In the genomic region with DNA sequence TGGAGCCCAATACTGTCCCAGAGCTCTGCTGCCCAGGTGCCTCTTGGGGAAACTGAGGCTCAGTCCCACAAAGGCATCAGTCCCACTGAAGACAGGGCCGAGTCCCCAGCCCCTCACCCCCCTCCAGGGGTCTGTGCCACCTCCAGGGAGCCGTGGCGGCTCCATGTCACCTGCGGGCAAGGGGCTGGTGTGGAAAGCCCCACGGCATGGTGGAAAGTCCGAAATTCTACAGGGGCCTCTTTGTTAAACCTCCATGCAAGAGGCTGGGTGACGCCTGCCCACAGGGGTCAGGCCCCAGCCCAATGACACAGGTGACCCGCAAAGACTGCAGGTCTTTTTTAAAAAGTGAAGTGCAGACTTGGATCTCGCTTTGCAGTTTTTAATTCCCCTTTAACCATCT, we compare ENCODE assay signal across 13 cellular contexts. TPM values are rescaled to one million over a fixed set of nuclear protein-coding genes. Genes with fewer than 3 reads are reported as not detected.
DNase-seq lines count a peak whose midpoint lies in the region; TF ChIP-seq lines count a peak whose summit lies in the region.
"Had no signal": no experiment of that assay in that cellular context is flagged by ENCODE, and none has a peak within 500 bp of the region (broad histone marks: within the 10 kb centered on the region; RNA-seq: fewer than 3 reads in every experiment).

No MANE protein-coding gene starts in this region.

- intact Hi-C loops in mammary epithelial cell (cut with micrococcal nuclease), result no loop called here

- H3F3A ChIP-seq in neural progenitor cell (ENCODE audit: low read depth), result peaks cover 15% of the 10 kb centered on the region

- H4K20me1 ChIP-seq in neural progenitor cell (ENCODE audit: low read depth) (peaks cover 21% of the 10 kb centered on the region), mammary epithelial cell (ENCODE audit: insufficient read depth, low read length) (no peaks in the 10 kb centered on the region)

- H3K4me3 Mint-ChIP-seq in endodermal cell, result no peak overlapping the region
- no peak overlapping the region for H3K4me3 Mint-ChIP-seq in neural progenitor cell
- H3K4me3 Mint-ChIP-seq: CD4-positive, CD25-positive, alpha-beta regulatory T cell had no signal

- H3K4me1 Mint-ChIP-seq in endodermal cell, result peaks cover 27% of the 10 kb centered on the region
- peaks cover 26% of the 10 kb centered on the region for H3K4me1 Mint-ChIP-seq in neural progenitor cell

- H3K36me3 Mint-ChIP-seq in endodermal cell (ENCODE audit: low read depth), result no peaks in the 10 kb centered on the region
- no peaks in the 10 kb centered on the region for H3K36me3 Mint-ChIP-seq in neural progenitor cell
- H3K36me3 Mint-ChIP-seq: CD4-positive, CD25-positive, alpha-beta regulatory T cell had no signal

- peak overlapping the region; percentile 51 for H3K9ac ChIP-seq in NT2/D1 (ENCODE audit: insufficient read length, low read depth)
- H3K9ac ChIP-seq in endodermal cell (ENCODE audit: extremely low read depth, low read length, poor library complexity, severe bottlenecking), result peak overlapping the region; percentile 47
- H3K9ac ChIP-seq in neural progenitor cell, result no peak overlapping the region
- H3K9ac ChIP-seq in mammary epithelial cell (ENCODE audit: insufficient read depth, low read length), result no peak overlapping the region
- H3K9ac ChIP-seq: GM23248 had no signal

- H3K9me3 ChIP-seq in NT2/D1 (ENCODE audit: insufficient read depth, low read length) (no peaks in the 10 kb centered on the region), endodermal cell (ENCODE audit: control insufficient read depth, low read length) (no peaks in the 10 kb centered on the region), neural progenitor cell (ENCODE audit: low read depth) (no peaks in the 10 kb centered on the region), mammary epithelial cell (replicated peaks; ENCODE audit: insufficient read depth, low read length) (no peaks in the 10 kb centered on the region)
- H3K9me3 ChIP-seq: A549, BE2C had no signal

- in situ Hi-C loops in mammary epithelial cell (cut with MboI; ENCODE audit: low sequenced_read_pairs in 2 of 2), result no loop called here

- H3K79me2 ChIP-seq in neural progenitor cell (ENCODE audit: low read depth) (no peaks in the 10 kb centered on the region), mammary epithelial cell (ENCODE audit: insufficient read depth, low read length) (no peaks in the 10 kb centered on the region)

- H3K27me3 Mint-ChIP-seq in endodermal cell (ENCODE audit: insufficient read depth) (peaks cover 4% of the 10 kb centered on the region), neural progenitor cell (ENCODE audit: insufficient read depth, low read depth) (peaks cover 14% of the 10 kb centered on the region)

- H2AFZ ChIP-seq in neural progenitor cell (replicated peaks) (no peak overlapping the region), mammary epithelial cell (ENCODE audit: low read depth, low read length) (no peak overlapping the region)
- H2AFZ ChIP-seq: GM23248 had no signal

- H3K27me3 ChIP-seq in NT2/D1 (ENCODE audit: insufficient read depth, insufficient read length) (no peaks in the 10 kb centered on the region), endodermal cell (ENCODE audit: control insufficient read depth, insufficient read depth, low read length, poor library complexity, severe bottlenecking) (no peaks in the 10 kb centered on the region), neural progenitor cell (peaks cover 71% of the 10 kb centered on the region), mammary epithelial cell (ENCODE audit: insufficient read depth, low read length) (peaks cover 3% of the 10 kb centered on the region)
- H3K27me3 ChIP-seq: BE2C had no signal

- dilution Hi-C loops in mammary epithelial cell (cut with HindIII; ENCODE audit: low sequenced_read_pairs), result no loop called here

- H3K27ac Mint-ChIP-seq in endodermal cell, result peak overlapping the region; percentile 91
- H3K27ac Mint-ChIP-seq in neural progenitor cell, result peak overlapping the region; percentile 29
- H3K27ac Mint-ChIP-seq: CD4-positive, CD25-positive, alpha-beta regulatory T cell had no signal

- TF ChIP-seq CTCF in endodermal cell (conservative IDR thresholded peaks at IDR 0.05) (no peak), neural progenitor cell (IDR thresholded peaks at IDR 0.05) (no peak), mammary epithelial cell (conservative IDR thresholded peaks at IDR 0.05 in 1 of 2, IDR thresholded peaks at IDR 0.05 in 1 of 2; ENCODE audit: extremely low read depth in 1 of 2, insufficient read depth in 1 of 2, low read depth in 1 of 2, low read length in 2 of 2) (no peak)

- no peak for DNase-seq in NT2/D1 (ENCODE audit: low read depth, low spot score)
- no peak for DNase-seq in endodermal cell
- no peak for DNase-seq in neural progenitor cell (ENCODE audit: low spot score)
- no peak for DNase-seq in kidney glomerular epithelial cell (lab: John Stamatoyannopoulos, UW)
- DNase-seq in mammary epithelial cell, result no peak
- DNase-seq in NCI-H2081 treated with DMSO at 0.1 percent for 48 hours (lab: John Stamatoyannopoulos, UW), result no peak
- DNase-seq: BE2C; CD4-positive, CD25-positive, alpha-beta regulatory T cell; DMS53; GF-D8; GM23248 had no signal

- H3K4me2 ChIP-seq in neural progenitor cell (no peak overlapping the region), mammary epithelial cell (ENCODE audit: insufficient read depth, low read depth, low read length) (no peak overlapping the region)
- H3K4me2 ChIP-seq: A549 had no signal

- H3K4me1 ChIP-seq in NT2/D1 (ENCODE audit: insufficient read depth, insufficient read length), result peaks cover 46% of the 10 kb centered on the region
- H3K4me1 ChIP-seq in endodermal cell (ENCODE audit: control insufficient read depth, insufficient read depth, low read length), result peaks cover 24% of the 10 kb centered on the region
- H3K4me1 ChIP-seq in neural progenitor cell, result peaks cover 21% of the 10 kb centered on the region
- H3K4me1 ChIP-seq in mammary epithelial cell (ENCODE audit: insufficient read depth, low read length), result no peaks in the 10 kb centered on the region
- H3K4me1 ChIP-seq: A549, BE2C had no signal

- H3K4me3 ChIP-seq in NT2/D1 (ENCODE audit: insufficient read length, low read depth) (no peak overlapping the region), endodermal cell (ENCODE audit: low read length) (no peak overlapping the region), neural progenitor cell (no peak overlapping the region), mammary epithelial cell (replicated peaks in 1 of 3; ENCODE audit: insufficient read depth in 1 of 3, low read depth in 2 of 3, low read length in 3 of 3) (no peak overlapping the region)
- H3K4me3 ChIP-seq: A549, GM23248 had no signal

- H3K36me3 ChIP-seq in NT2/D1 (ENCODE audit: insufficient read depth, insufficient read length, low read length) (no peaks in the 10 kb centered on the region), endodermal cell (ENCODE audit: control insufficient read depth, insufficient read depth, low read length) (no peaks in the 10 kb centered on the region), neural progenitor cell (no peaks in the 10 kb centered on the region), mammary epithelial cell (ENCODE audit: insufficient read depth, low read length) (no peaks in the 10 kb centered on the region)
- H3K36me3 ChIP-seq: BE2C had no signal

- WGBS in endodermal cell (ENCODE audit: insufficient coverage in 1 of 2, insufficient read length in 1 of 2), 2 experiments, result 93 to 96% methylated on average over 3 to 9 of the region's 9 CpGs
- 86% methylated on average over 5 of the region's 9 CpGs for WGBS in mammary epithelial cell (ENCODE audit: low coverage, missing lambda C conversion rate)

- BruUV-seq in mammary epithelial cell (replicated peaks; lab: Mats Ljungman, UMichigan), result no TSS peak

- CTCF ChIA-PET in mammary epithelial cell (lab: Charles Lee; ENCODE audit: low non-redundant PET), result no interaction called here

- no peak overlapping the region for H3K27ac ChIP-seq in endodermal cell (ENCODE audit: low read depth, low read length)
- no peak overlapping the region for H3K27ac ChIP-seq in neural progenitor cell
- no peak overlapping the region for H3K27ac ChIP-seq in mammary epithelial cell (ENCODE audit: insufficient read depth, low read depth, low read length)
- H3K27ac ChIP-seq: A549, GM23248 had no signal

- H3K9me3 Mint-ChIP-seq in endodermal cell (no peaks in the 10 kb centered on the region), neural progenitor cell (no peaks in the 10 kb centered on the region)
- H3K9me3 Mint-ChIP-seq: CD4-positive, CD25-positive, alpha-beta regulatory T cell had no signal

RNA-seq across cellular contexts. Expression of gene AIRE, which starts 3.3 kb away (rescaled TPM):
- total RNA-seq in endodermal cell (1 to 10 TPM; 1.2 to 2.7 TPM), neural progenitor cell (ENCODE audit: low replicate concordance) (not detected in 2 replicates), mammary epithelial cell (not detected)
- polyA plus RNA-seq in endodermal cell (2013, experiment 1 of 2), result 0.57 TPM
- 0.46 TPM for polyA plus RNA-seq in endodermal cell (2013, experiment 2 of 2)
- not detected for polyA plus RNA-seq in mammary epithelial cell
- not detected for polyA minus RNA-seq in mammary epithelial cell
- total RNA-seq: GM23248 had no signal
- polyA plus RNA-seq: A549, AG04450, GM23248 had no signal

RNA-seq across cellular contexts. Expression of gene PFKL, which starts 17.5 kb away (rescaled TPM):
- 100 to 1,000 TPM; 195 to 198 TPM for total RNA-seq in endodermal cell
- polyA plus RNA-seq in endodermal cell (2013, experiment 1 of 2), result 97.2 TPM
- polyA plus RNA-seq in endodermal cell (2013, experiment 2 of 2), result 95.3 TPM
- 48.7 and 126 TPM in 2 replicates for total RNA-seq in neural progenitor cell (ENCODE audit: low replicate concordance)
- total RNA-seq in mammary epithelial cell, result 100 to 1,000 TPM; 113 to 142 TPM
- polyA plus RNA-seq in mammary epithelial cell, result 126 TPM
- polyA minus RNA-seq in mammary epithelial cell, result 76.0 TPM

RNA-seq across cellular contexts. Expression of gene DNMT3L, which starts 20.7 kb away (rescaled TPM):
- total RNA-seq in endodermal cell, result 1 to 10 TPM in 1 of 2 donors, not detected in 1; 1.3 TPM
- 0.53 TPM for polyA plus RNA-seq in endodermal cell (2013, experiment 1 of 2)
- polyA plus RNA-seq in endodermal cell (2013, experiment 2 of 2), result not detected
- total RNA-seq in neural progenitor cell (ENCODE audit: low replicate concordance), result not detected in 2 replicates
- not detected for total RNA-seq in mammary epithelial cell
- polyA plus RNA-seq in mammary epithelial cell, result not detected
- polyA minus RNA-seq in mammary epithelial cell, result not detected
- total RNA-seq: CD4-positive, CD25-positive, alpha-beta regulatory T cell; GM23248 had no signal
- polyA plus RNA-seq: A549; AG04450; CD4-positive, CD25-positive, alpha-beta regulatory T cell; GM23248 had no signal

RNA-seq across cellular contexts. Expression of gene ICOSLG, which starts 41.6 kb away (rescaled TPM):
- 1 to 10 TPM; 5.3 to 5.8 TPM for total RNA-seq in endodermal cell
- 1.9 TPM for polyA plus RNA-seq in endodermal cell (2013, experiment 1 of 2)
- 1.1 TPM for polyA plus RNA-seq in endodermal cell (2013, experiment 2 of 2)
- 0.22 and 0.25 TPM in 2 replicates for total RNA-seq in neural progenitor cell (ENCODE audit: low replicate concordance)
- 1 to 10 TPM; 1.3 to 5.4 TPM for total RNA-seq in mammary epithelial cell
- 3.3 TPM for polyA plus RNA-seq in mammary epithelial cell
- 2.0 TPM for polyA minus RNA-seq in mammary epithelial cell
- polyA plus RNA-seq: AG04450, GM23248 had no signal

RNA-seq across cellular contexts. Expression of gene CFAP410, which starts 56.8 kb away (rescaled TPM):
- total RNA-seq in endodermal cell, result 10 to 100 TPM; 33.1 to 35.7 TPM
- polyA plus RNA-seq in endodermal cell (2013, experiment 1 of 2), result 18.8 TPM
- 17.7 TPM for polyA plus RNA-seq in endodermal cell (2013, experiment 2 of 2)
- 7.5 and 17.9 TPM in 2 replicates for total RNA-seq in neural progenitor cell (ENCODE audit: low replicate concordance)
- total RNA-seq in mammary epithelial cell, result 1 to 10 TPM; 8.3 to 9.6 TPM
- 3.4 TPM for polyA plus RNA-seq in mammary epithelial cell
- not detected for polyA minus RNA-seq in mammary epithelial cell

Comparison
In these comparisons a context has a peak if more than half of its experiments do, and no peak if none do; other contexts are left out.
1. H3K9ac ChIP-seq: peak in NT2/D1 (single experiment) and endodermal cell (single experiment); none in neural progenitor cell (single experiment) and mammary epithelial cell (single experiment).